ENCODE assay signal across 8 cellular contexts in the genomic region with DNA sequence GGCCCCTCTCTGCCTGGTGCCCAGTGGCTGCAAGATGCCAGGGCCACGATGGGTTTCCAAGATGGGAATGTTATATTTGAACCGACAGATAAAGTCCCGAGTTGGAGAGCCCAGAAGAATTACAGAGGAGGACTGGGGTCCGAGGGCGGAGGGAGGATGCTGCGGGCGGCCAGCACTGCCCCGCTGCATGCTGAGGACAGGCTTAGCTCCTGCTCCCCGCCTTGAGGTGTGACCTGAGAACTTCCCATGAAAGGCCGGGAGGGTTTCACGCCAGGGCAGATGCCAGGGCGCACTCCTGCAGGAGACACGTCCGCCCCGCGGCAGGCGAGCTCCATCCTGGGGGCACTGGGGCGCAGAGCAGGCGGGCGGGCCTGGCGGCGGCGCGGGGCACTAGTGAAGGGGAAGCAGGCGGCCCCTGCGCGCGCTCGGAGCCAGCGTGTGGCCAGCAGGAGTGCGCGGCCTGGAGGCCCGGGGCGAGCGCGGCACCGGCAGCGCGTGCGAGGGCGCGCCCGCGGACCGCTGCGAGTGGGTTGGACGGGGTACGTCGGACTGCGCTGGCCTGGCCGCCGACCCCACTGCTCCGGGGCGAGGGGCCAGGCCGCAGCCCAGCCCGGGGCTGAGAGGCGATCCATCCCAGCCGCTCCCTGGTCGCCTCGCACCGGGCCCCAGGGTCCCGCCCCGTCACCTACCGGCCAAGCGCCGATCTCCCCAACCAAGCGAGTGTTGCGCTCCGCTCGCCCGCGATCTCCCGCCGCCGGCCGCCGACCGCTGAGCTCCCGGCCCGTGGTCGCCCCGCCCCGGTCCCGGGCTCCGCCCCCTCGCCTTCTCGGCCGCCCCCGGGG. TPM values are rescaled to one million over a fixed set of nuclear protein-coding genes. Genes with fewer than 3 reads are reported as not detected.
DNase-seq lines count a peak whose midpoint lies in the region; ATAC-seq and TF ChIP-seq lines count a peak whose summit lies in the region.

Gene MAP3K14 (minus strand): TSS at position 750 of the 842 bp plus-strand sequence. CDS start 26,275 bp downstream, outside the sequence.

- ATAC-seq in GM21360 (IDR thresholded peaks at IDR 0.05; ENCODE audit: unreplicated experiment): peak; percentile 9
- ATAC-seq in right cardiac atrium: peak; percentile 51 to 61
- no peak for ATAC-seq in HG02623 (IDR thresholded peaks at IDR 0.05; ENCODE audit: unreplicated experiment)

- TF ChIP-seq CTCF in Caco-2 (IDR thresholded peaks at IDR 0.05; ENCODE audit: insufficient read depth in 1 of 2, low read depth in 1 of 2, low read length in 1 of 2, severe bottlenecking in 1 of 2, unreplicated experiment in 1 of 2): peak in 1 of 2 experiments; percentile 21

- WGBS in right cardiac atrium: under 1% methylated on average over 89 of the region's 89 CpGs

- peaks cover 42% of the 10 kb centered on the region for H3K4me1 Mint-ChIP-seq in Caco-2 (ENCODE audit: low read depth, unreplicated experiment)

- H3K27ac Mint-ChIP-seq in Caco-2 (ENCODE audit: unreplicated experiment): peak within 1 kb of the TSS; percentile 96

- H3K27me3 ChIP-seq in Caco-2 (replicated peaks; ENCODE audit: control insufficient read depth, insufficient read depth, low read length): no peaks in the 10 kb centered on the region
- H3K27me3 ChIP-seq in right cardiac atrium (ENCODE audit: control insufficient read depth, insufficient read depth): no peaks in the 10 kb centered on the region
- H3K27me3 ChIP-seq in rectal smooth muscle tissue (ENCODE audit: control insufficient read depth, insufficient read depth, low read length): no peaks in the 10 kb centered on the region

- no peaks in the 10 kb centered on the region for H3K36me3 ChIP-seq in Caco-2 (ENCODE audit: control insufficient read depth, insufficient read depth, low read length)
- no peaks in the 10 kb centered on the region for H3K36me3 ChIP-seq in rectal smooth muscle tissue (ENCODE audit: control insufficient read depth, insufficient read depth, low read length)

- H3K4me3 ChIP-seq in Caco-2 (ENCODE audit: low read depth, low read length): peak within 1 kb of the TSS; percentile 93
- peak within 1 kb of the TSS; percentile 92 for H3K4me3 ChIP-seq in right cardiac atrium (ENCODE audit: low read length)
- H3K4me3 ChIP-seq in rectal smooth muscle tissue (ENCODE audit: low read length): peak within 1 kb of the TSS; percentile 90

- no peaks in the 10 kb centered on the region for H3K9me3 Mint-ChIP-seq in Caco-2 (ENCODE audit: unreplicated experiment)

- DNase-seq in Caco-2: peak; percentile 75 to 86
- peak; percentile 75 to 93 (median 92) for DNase-seq in right cardiac atrium

- peak within 1 kb of the TSS; percentile 81 for H3K9ac ChIP-seq in rectal smooth muscle tissue (ENCODE audit: low read length)

- H3K4me1 ChIP-seq in Caco-2: peaks cover 39% of the 10 kb centered on the region
- H3K4me1 ChIP-seq in right cardiac atrium (ENCODE audit: control insufficient read depth, insufficient read depth, low read length): peaks cover 22% of the 10 kb centered on the region
- H3K4me1 ChIP-seq in rectal smooth muscle tissue (ENCODE audit: control insufficient read depth, insufficient read depth, low read length): peaks cover 67% of the 10 kb centered on the region

- CTCF ChIA-PET in Caco-2 (lab: Charles Lee): interaction anchor here (0.5 to 2.7 kb wide), 18 partner anchors 9 to 181 kb away, joined by 3 to 30 read pairs (median 5); partner anchors contain the start of gene ACBD4

- H3K36me3 Mint-ChIP-seq in Caco-2 (ENCODE audit: insufficient read depth, unreplicated experiment): peaks cover 13% of the 10 kb centered on the region

- intact Hi-C loops in Caco-2 (cut with micrococcal nuclease; ENCODE audit: unreplicated experiment) (loop anchor here (1.0 to 2.0 kb wide), 4 partner anchors 24 to 69 kb away; no protein-coding TSS in a partner anchor), right cardiac atrium (cut with DNase I) (loop anchor here in 2 of 4 donors (5.0 to 10.0 kb wide), 4 partner anchors 39 to 172 kb away; partner anchors contain the start of gene HEXIM1 (in 1 of the 2))
- intact Hi-C loops in T-helper 1 cell treated with Interleukin-12 subunit alpha and Interleukin-12 subunit beta and Interleukin-4 antibody, amounts not matched to agents 30 ng/mL and 1 ng/mL, for 36 hours (cut with micrococcal nuclease): loop anchor here (1.0 to 10.0 kb wide), 17 partner anchors 9 to 1130 kb away; partner anchors contain the start of genes ACBD4, C1QL1, HEXIM1 and HEXIM2

- H3K4me3 Mint-ChIP-seq in Caco-2 (ENCODE audit: unreplicated experiment): peak within 1 kb of the TSS; percentile 89

- TF ChIP-seq RAD21 in Ishikawa (IDR thresholded peaks at IDR 0.05; ENCODE audit: low read depth): no peak

- H3K9me3 ChIP-seq in Caco-2: no peaks in the 10 kb centered on the region
- no peaks in the 10 kb centered on the region for H3K9me3 ChIP-seq in right cardiac atrium (ENCODE audit: control insufficient read depth, low read length)

- H3K27ac ChIP-seq in angular gyrus (ENCODE audit: low read depth, low read length) (peak within 1 kb of the TSS; percentile 78), right cardiac atrium (ENCODE audit: low read length) (peak within 1 kb of the TSS; percentile 94), rectal smooth muscle tissue (ENCODE audit: low read depth, low read length) (peak within 1 kb of the TSS; percentile 96)

- no TSS peak for BruUV-seq in Caco-2 (replicated peaks; lab: Mats Ljungman, UMichigan)

- no peaks in the 10 kb centered on the region for H3K27me3 Mint-ChIP-seq in Caco-2 (ENCODE audit: insufficient read depth, unreplicated experiment)

- POLR2A ChIA-PET in Caco-2 (lab: Charles Lee): interaction anchor here (0.5 to 2.5 kb wide), 27 partner anchors 9 to 578 kb away, joined by 3 to 66 read pairs (median 4); partner anchors contain the start of genes ACBD4, HEXIM1, HEXIM2 and MAPT

- TF ChIP-seq EP300 in Ishikawa (IDR thresholded peaks at IDR 0.05; ENCODE audit: borderline replicate concordance): no peak

TF ChIP-seq in Ishikawa, 13 proteins besides CTCF, POLR2A, EP300 and RAD21:
- TF ChIP-seq TEAD4 (IDR thresholded peaks at IDR 0.05) (no peak), CREB1 (IDR thresholded peaks at IDR 0.05; ENCODE audit: low read depth) (no peak), YY1 (IDR thresholded peaks at IDR 0.05; ENCODE audit: low read depth) (no peak), USF1 (IDR thresholded peaks at IDR 0.05) (no peak), REST (IDR thresholded peaks at IDR 0.05; ENCODE audit: low read depth) (no peak; the same call in 1 of the 2 replicates), TAF1 (IDR thresholded peaks at IDR 0.05; ENCODE audit: low read depth) (peak; percentile 58; the same call in 1 of the 2 replicates), FOXM1 (IDR thresholded peaks at IDR 0.05; ENCODE audit: borderline replicate concordance, low read depth) (no peak), EGR1 (IDR thresholded peaks at IDR 0.05) (0 out of 2 replicates have a peak, but pooled peaks have one; percentile 13), ZBTB7A (IDR thresholded peaks at IDR 0.05; ENCODE audit: low read depth) (no peak), NFIC (IDR thresholded peaks at IDR 0.05) (0 out of 2 replicates have a peak, but pooled peaks have one; percentile 5), CEBPB (IDR thresholded peaks at IDR 0.05) (no peak), TCF12 (IDR thresholded peaks at IDR 0.05; ENCODE audit: low read depth) (peak; percentile 17; the same call in 1 of the 2 replicates)
- TF ChIP-seq, protein P1, sequence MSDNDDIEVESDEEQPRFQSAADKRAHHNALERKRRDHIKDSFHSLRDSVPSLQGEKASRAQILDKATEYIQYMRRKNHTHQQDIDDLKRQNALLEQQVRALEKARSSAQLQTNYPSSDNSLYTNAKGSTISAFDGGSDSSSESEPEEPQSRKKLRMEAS (IDR thresholded peaks at IDR 0.05): peak; percentile 69; the same call in 1 of the 2 replicates

RNA-seq across cellular contexts. Expression of gene MAP3K14, which starts in this region (rescaled TPM):
- total RNA-seq in Caco-2 (2022) (10.0 and 11.7 TPM in 2 replicates), right cardiac atrium (10 to 100 TPM; 12.2 to 17.1 (median 15.1) TPM)
- 39.7 and 44.9 TPM in 2 replicates for total RNA-seq in T-helper 1 cell treated with Interleukin-12 subunit alpha and Interleukin-12 subunit beta and Interleukin-4 antibody, amounts not matched to agents 30 ng/mL and 1 ng/mL, for 36 hours
- 10.8 TPM for polyA plus RNA-seq in right cardiac atrium
